9 cellular contexts compared by ENCODE assay signal in the genomic region with DNA sequence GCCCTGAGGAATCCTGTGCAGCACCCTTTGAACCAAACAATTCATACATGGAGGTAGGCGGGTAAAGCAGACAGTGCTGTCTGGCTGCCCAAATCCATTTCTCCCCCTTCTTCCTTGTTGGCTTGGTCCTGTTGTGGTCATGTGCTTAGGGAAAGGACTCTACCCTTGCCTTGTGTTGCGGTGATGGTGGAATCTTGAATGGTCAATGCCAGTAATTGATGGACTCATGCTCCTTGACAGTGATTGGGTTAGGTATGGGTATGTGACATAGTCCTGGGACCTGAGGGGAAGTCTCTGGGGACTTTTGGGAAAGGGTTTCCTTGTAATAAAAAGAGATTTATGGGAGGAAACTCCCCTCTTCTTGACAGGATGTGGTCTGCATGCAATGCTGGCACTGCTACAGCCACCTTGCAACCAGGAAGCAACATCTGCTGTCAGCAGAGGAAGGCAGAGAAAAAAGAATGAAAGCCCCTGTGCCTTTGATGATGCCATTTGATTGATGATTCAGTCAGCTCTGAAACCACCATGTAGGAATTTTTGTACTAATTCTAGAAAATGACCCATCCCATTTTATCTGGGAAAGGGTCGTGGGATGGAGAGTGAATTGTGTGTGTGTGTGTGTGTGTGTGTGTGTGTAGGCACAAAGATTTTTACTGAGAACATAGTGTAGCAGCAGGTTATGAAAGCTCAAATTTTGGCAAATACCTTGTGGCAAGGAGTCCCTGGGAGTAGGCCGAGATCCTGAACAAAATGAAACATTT. TPM values are rescaled to one million over a fixed set of nuclear protein-coding genes. Genes with fewer than 3 reads are reported as not detected.
DNase-seq lines count a peak whose midpoint lies in the region; ATAC-seq and TF ChIP-seq lines count a peak whose summit lies in the region.
"Had no signal": no experiment of that assay in that cellular context is flagged by ENCODE, and none has a peak within 500 bp of the region (broad histone marks: within the 10 kb centered on the region; RNA-seq: fewer than 3 reads in every experiment).

No MANE protein-coding gene starts in this region.

- H3K4me1 Mint-ChIP-seq in central memory CD8-positive, alpha-beta T cell: peaks cover 38% of the 10 kb centered on the region
- H3K4me1 Mint-ChIP-seq in type B pancreatic cell (ENCODE audit: unreplicated experiment): no peaks in the 10 kb centered on the region

- TF ChIP-seq CTCF in type B pancreatic cell (conservative IDR thresholded peaks at IDR 0.05): no peak

- H3K27ac Mint-ChIP-seq in central memory CD8-positive, alpha-beta T cell (ENCODE audit: low read depth): peak overlapping the region; percentile 96
- H3K27ac Mint-ChIP-seq in type B pancreatic cell: no peak overlapping the region

- H3K27me3 ChIP-seq in MG63: no peaks in the 10 kb centered on the region

- DNase-seq in activated gamma-delta T cell treated with Interleukin-2 at 50 U/mL for 16 hours (peak; percentile 37), activated gamma-delta T cell (lab: John Stamatoyannopoulos, UW) (no peak), T follicular helper cell (ENCODE audit: low read depth) (peak; percentile 28), NCI-H510A treated with DMSO at 0.1 percent for 48 hours (lab: John Stamatoyannopoulos, UW) (no peak), MG63 (no peak), type B pancreatic cell (ENCODE audit: extremely low spot score, unreplicated experiment) (no peak)
- DNase-seq in central memory CD8-positive, alpha-beta T cell (ENCODE audit: low spot score in 2 of 2): peak in 1 of 2 donors; percentile 23

- no peaks in the 10 kb centered on the region for H3K9me3 ChIP-seq in MG63
- H3K9me3 ChIP-seq: A549 had no signal

- H3K4me3 Mint-ChIP-seq in central memory CD8-positive, alpha-beta T cell: peak overlapping the region; percentile 49
- H3K4me3 Mint-ChIP-seq in type B pancreatic cell: no peak overlapping the region

- peak; percentile 48 for ATAC-seq in central memory CD8-positive, alpha-beta T cell (replicated peaks; ENCODE audit: extremely low read depth, poor library complexity, severe bottlenecking)
- ATAC-seq in HG02981 (IDR thresholded peaks at IDR 0.05; ENCODE audit: unreplicated experiment): no peak
- ATAC-seq: A549 had no signal

- H3K4me3 ChIP-seq in MG63: no peak overlapping the region
- H3K4me3 ChIP-seq: A549 had no signal

- H3K27me3 Mint-ChIP-seq in central memory CD8-positive, alpha-beta T cell: no peaks in the 10 kb centered on the region
- no peaks in the 10 kb centered on the region for H3K27me3 Mint-ChIP-seq in type B pancreatic cell

- H3K9me3 Mint-ChIP-seq in central memory CD8-positive, alpha-beta T cell: no peaks in the 10 kb centered on the region
- peaks cover 4% of the 10 kb centered on the region for H3K9me3 Mint-ChIP-seq in type B pancreatic cell

- H3K36me3 ChIP-seq in MG63: no peaks in the 10 kb centered on the region

- H3K36me3 Mint-ChIP-seq in central memory CD8-positive, alpha-beta T cell (ENCODE audit: insufficient read depth): peaks cover 3% of the 10 kb centered on the region
- no peaks in the 10 kb centered on the region for H3K36me3 Mint-ChIP-seq in type B pancreatic cell

RNA-seq across cellular contexts. Expression of gene HUWE1, which starts 30.0 kb away (rescaled TPM):
- total RNA-seq in MG63 (2014; rRNA removed; shearing (Covaris generic); ENCODE audit: low replicate concordance): 41.6 and 42.2 TPM in 2 replicates
- 205 and 209 TPM in 2 replicates for total RNA-seq in type B pancreatic cell (ENCODE audit: low replicate concordance)

Comparison
In these comparisons a context has a peak if more than half of its experiments do, and no peak if none do; other contexts are left out.
1. DNase-seq: peak in activated gamma-delta T cell treated with Interleukin-2 at 50 U/mL for 16 hours (single experiment) and T follicular helper cell (single experiment); none in activated gamma-delta T cell (single experiment), NCI-H510A treated with DMSO at 0.1 percent for 48 hours (single experiment), MG63 (single experiment) and type B pancreatic cell (single experiment).